32 cellular contexts compared by ENCODE assay signal in genomic region chr11:30710216-30710615, GRCh38.
DNase-seq lines count a peak whose midpoint lies in the region; ATAC-seq and TF ChIP-seq lines count a peak whose summit lies in the region.
"Had no signal": no experiment of that assay in that cellular context is flagged by ENCODE, and none has a peak within 500 bp of the region (broad histone marks: within the 10 kb centered on the region; RNA-seq: fewer than 3 reads in every experiment).

No MANE protein-coding gene starts in this region.

- DNase-seq in DMS79 treated with DMSO at 0.1 percent for 48 hours (lab: John Stamatoyannopoulos, UW) = peak; percentile 8
- DNase-seq in DMS79 (lab: John Stamatoyannopoulos, UW) = no peak
- DNase-seq in astrocyte of the hippocampus (ENCODE audit: low read depth, low spot score) = peak; percentile 53
- peak; percentile 23 for DNase-seq in medulla oblongata (ENCODE audit: extremely low spot score)
- DNase-seq in stromal cell of bone marrow (ENCODE audit: low read depth) = peak; percentile 50
- DNase-seq in uterus = no peak
- DNase-seq in upper lobe of left lung = no peak
- DNase-seq: 8988T; activated CD4-positive, alpha-beta T cell treated with anti-CD3 and anti-CD28 coated beads, Interleukin-2, amount 10 ng/mL, durations not matched to agents 7 days and 5 days; activated effector memory CD4-positive, alpha-beta T cell treated with anti-CD3 and anti-CD28 coated beads, Interleukin-2, amount 50 U/mL, for 16 hours; activated naive CD8-positive, alpha-beta T cell treated with anti-CD3 and anti-CD28 coated beads for 36 hours; activated T-cell treated with anti-CD3 and anti-CD28 coated beads, Interleukin-2, amount 50 U/mL, for 1 hour; AML-193; anterior cingulate cortex; CD4-positive, alpha-beta T cell; central memory CD4-positive, alpha-beta T cell; endodermal cell; foreskin fibroblast; head of caudate nucleus; HFFc6; left ventricle myocardium superior; naive B cell; NCI-H1092 treated with DMSO at 0.1 percent for 48 hours; NCI-H2029; NCI-H345; sigmoid colon; substantia nigra; T-helper 1 cell had no signal

- 41 to 63% methylated on average over 4 of the region's 4 CpGs for WGBS in upper lobe of left lung, 2 donors

- H3K27me3 ChIP-seq in uterus (no peaks in the 10 kb centered on the region), upper lobe of left lung (no peaks in the 10 kb centered on the region)
- H3K27me3 ChIP-seq: neutrophil, sigmoid colon had no signal

- H3K36me3 ChIP-seq in uterus (no peaks in the 10 kb centered on the region), upper lobe of left lung (no peaks in the 10 kb centered on the region)
- H3K36me3 ChIP-seq: neutrophil, sigmoid colon had no signal

- H3K4me3 ChIP-seq in uterus (no peak overlapping the region), upper lobe of left lung (no peak overlapping the region)
- H3K4me3 ChIP-seq: sigmoid colon had no signal

- TF ChIP-seq EP300 in upper lobe of left lung (IDR thresholded peaks at IDR 0.05) = no peak

- ATAC-seq in GM21619 (IDR thresholded peaks at IDR 0.05; ENCODE audit: unreplicated experiment) (no peak), upper lobe of left lung (ENCODE audit: low FRiP score in 2 of 2) (no peak)
- ATAC-seq: left ventricle myocardium superior; stimulated activated memory B cell treated with anti-CD40 and anti-IgM and Interleukin-4, amounts not matched to agents 10 μg/mL and 1 μg/mL and 100 μg/mL, for 72 hours; WTC11 had no signal

- H3K9me3 ChIP-seq in uterus = no peaks in the 10 kb centered on the region
- no peaks in the 10 kb centered on the region for H3K9me3 ChIP-seq in upper lobe of left lung
- H3K9me3 ChIP-seq: neutrophil, sigmoid colon had no signal

- intact Hi-C loops in uterus (cut with DNase I; ENCODE audit: low total_unique reads) = no loop called here

- H3K4me1 ChIP-seq in uterus (no peaks in the 10 kb centered on the region), upper lobe of left lung (no peaks in the 10 kb centered on the region)
- H3K4me1 ChIP-seq: sigmoid colon had no signal

- no peak for TF ChIP-seq CTCF in uterus (IDR thresholded peaks at IDR 0.05)
- TF ChIP-seq CTCF in upper lobe of left lung (IDR thresholded peaks at IDR 0.05) = no peak

- H3K27ac ChIP-seq in uterus = no peak overlapping the region
- no peak overlapping the region for H3K27ac ChIP-seq in upper lobe of left lung
- H3K27ac ChIP-seq: neutrophil, sigmoid colon had no signal

- TF ChIP-seq POLR2A in uterus (IDR thresholded peaks at IDR 0.05) = no peak
- TF ChIP-seq POLR2A in upper lobe of left lung (IDR thresholded peaks at IDR 0.05) = no peak

Comparison
In these comparisons a context has a peak if more than half of its experiments do, and no peak if none do; other contexts are left out.
1. DNase-seq: peak in DMS79 treated with DMSO at 0.1 percent for 48 hours (single experiment), astrocyte of the hippocampus (single experiment), medulla oblongata (single experiment) and stromal cell of bone marrow (single experiment); none in DMS79 (single experiment), uterus (0 of 2) and upper lobe of left lung (0 of 2).